In the genomic region with DNA sequence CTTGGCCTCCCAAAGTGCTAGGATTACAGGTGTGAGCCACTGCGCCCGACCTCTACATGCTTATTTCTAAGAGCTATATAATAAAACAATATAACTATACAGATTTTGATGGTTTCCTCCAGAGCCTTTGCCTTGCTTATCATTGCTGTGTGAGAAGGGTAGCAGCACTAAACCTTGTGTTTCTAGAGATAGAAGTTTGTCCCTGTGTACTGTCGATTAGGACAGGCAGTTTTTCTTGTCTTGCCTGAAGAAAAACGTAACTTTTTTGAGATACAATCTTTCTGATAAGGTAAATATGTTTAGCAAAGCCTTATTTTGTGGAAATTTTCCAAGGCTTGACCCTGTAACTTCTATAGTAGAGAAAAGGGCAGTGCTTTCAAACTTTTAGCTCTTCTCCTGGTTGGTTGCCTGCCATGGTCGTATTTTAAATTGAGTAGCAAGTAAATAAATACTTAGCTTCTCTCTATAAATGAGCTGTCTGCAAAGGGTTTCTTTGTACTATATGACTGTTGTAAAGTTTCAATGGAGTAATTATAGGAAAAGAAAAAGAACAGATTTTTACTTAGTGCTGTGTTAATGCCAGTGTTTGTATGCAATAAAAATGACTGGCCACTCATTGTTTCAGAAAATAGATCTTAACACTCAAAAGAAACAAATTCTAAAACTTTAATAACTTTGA, we compare ENCODE assay signal across 11 cellular contexts.
"Had no signal": no experiment of that assay in that cellular context is flagged by ENCODE, and none has a peak within 500 bp of the region (broad histone marks: within the 10 kb centered on the region; RNA-seq: fewer than 3 reads in every experiment).

No MANE protein-coding gene starts in this region.

- ATAC-seq: gastrocnemius medialis, heart right ventricle had no signal

- H3K4me1 ChIP-seq: gastrocnemius medialis, heart right ventricle, parathyroid adenoma, thyroid gland had no signal

- H3K27me3 ChIP-seq: gastrocnemius medialis, heart right ventricle, thyroid gland had no signal

- H3K4me3 ChIP-seq: coronary artery, gastrocnemius medialis, heart right ventricle, thyroid gland had no signal

- H3K36me3 ChIP-seq: gastrocnemius medialis, heart right ventricle, thyroid gland had no signal

- H3K27ac ChIP-seq: coronary artery, gastrocnemius medialis, heart right ventricle, parathyroid adenoma, thyroid gland had no signal

- H3K9me3 Mint-ChIP-seq: activated T-cell treated with anti-CD3 and anti-CD28 coated beads, Interleukin-2, amount 50 U/mL, for 4 hours had no signal

- H3K9me3 ChIP-seq: gastrocnemius medialis, heart right ventricle, thyroid gland had no signal

- H3K9ac ChIP-seq: parathyroid adenoma had no signal

- DNase-seq: activated CD4-positive, CD25-positive, alpha-beta regulatory T cell; activated T-cell treated with anti-CD3 and anti-CD28 coated beads, Interleukin-2, amount 50 U/mL, for 4 hours; caudate nucleus; effector CD8-positive, alpha-beta T cell; gastrocnemius medialis; heart right ventricle; stimulated activated CD4-positive, alpha-beta T cell treated with anti-CD3 and anti-CD28 coated beads, Interleukin-4, amount 100 ng/mL, for 1 hour; stimulated activated CD8-positive, alpha-beta memory T cell treated with anti-CD3 and anti-CD28 coated beads, Interleukin-4, amount 100 ng/mL, for 48 hours; thyroid gland had no signal

- H3K4me3 Mint-ChIP-seq: activated T-cell treated with anti-CD3 and anti-CD28 coated beads, Interleukin-2, amount 50 U/mL, for 4 hours had no signal
